ENCODE assay signal across 19 cellular contexts in genomic region chr6:39847216-39847615, GRCh38. TPM values are rescaled to one million over a fixed set of nuclear protein-coding genes. Genes with fewer than 3 reads are reported as not detected.
DNase-seq lines count a peak whose midpoint lies in the region; FAIRE-seq and TF ChIP-seq lines count a peak whose summit lies in the region.
"Had no signal": no experiment of that assay in that cellular context is flagged by ENCODE, and none has a peak within 500 bp of the region (broad histone marks: within the 10 kb centered on the region; RNA-seq: fewer than 3 reads in every experiment).

No MANE protein-coding gene starts in this region.

- no peaks in the 10 kb centered on the region for H3K36me3 ChIP-seq in brain microvascular endothelial cell (replicated peaks)
- no peaks in the 10 kb centered on the region for H3K36me3 ChIP-seq in small intestine (ENCODE audit: control insufficient read depth in 2 of 2, insufficient read depth in 2 of 2, low read length in 2 of 2)
- no peaks in the 10 kb centered on the region for H3K36me3 ChIP-seq in prostate gland
- H3K36me3 ChIP-seq: BLaER1 treated with 17β-estradiol and CSF1 and Interleukin-3, amounts not matched to agents 10 nM and 100 nM had no signal

- peak; percentile 20 for DNase-seq in brain microvascular endothelial cell
- peak; percentile 15 for DNase-seq in fibroblast of the aortic adventitia (ENCODE audit: low read depth)
- DNase-seq in midbrain (lab: John Stamatoyannopoulos, UW): peak; percentile 16
- DNase-seq in type B pancreatic cell (ENCODE audit: extremely low spot score, unreplicated experiment): no peak
- no peak for DNase-seq in NCI-H1694 (lab: John Stamatoyannopoulos, UW)
- DNase-seq in DMS53 treated with DMSO at 0.1 percent for 48 hours (lab: John Stamatoyannopoulos, UW; ENCODE audit: unreplicated experiment): no peak
- no peak for DNase-seq in small intestine
- no peak for DNase-seq in prostate gland (ENCODE audit: low spot score)
- DNase-seq: activated CD4-positive, CD25-positive, alpha-beta regulatory T cell; activated CD8-positive, alpha-beta memory T cell treated with anti-CD3 and anti-CD28 coated beads for 24 hours; activated gamma-delta T cell; dermis blood vessel endothelial cell; DMS153; NCI-H146; NCI-H446 had no signal

- H3K4me1 Mint-ChIP-seq in type B pancreatic cell (ENCODE audit: unreplicated experiment): peaks cover 11% of the 10 kb centered on the region

- H3K27me3 ChIP-seq in brain microvascular endothelial cell (replicated peaks) (no peaks in the 10 kb centered on the region), small intestine (ENCODE audit: control insufficient read depth in 2 of 2, insufficient read depth in 2 of 2, low read length in 2 of 2) (no peaks in the 10 kb centered on the region), prostate gland (replicated peaks; ENCODE audit: insufficient read depth) (no peaks in the 10 kb centered on the region)
- H3K27me3 ChIP-seq: BLaER1 treated with 17β-estradiol and CSF1 and Interleukin-3, amounts not matched to agents 10 nM and 100 nM had no signal

- TF ChIP-seq CTCF in brain microvascular endothelial cell (IDR thresholded peaks at IDR 0.05; ENCODE audit: low read depth, low read length, missing control alignments): no peak
- no peak for TF ChIP-seq CTCF in fibroblast of the aortic adventitia (IDR thresholded peaks at IDR 0.05; ENCODE audit: insufficient read depth, low read length)
- no peak for TF ChIP-seq CTCF in type B pancreatic cell (conservative IDR thresholded peaks at IDR 0.05)
- TF ChIP-seq CTCF in prostate gland (IDR thresholded peaks at IDR 0.05): no peak

- peaks cover 6% of the 10 kb centered on the region for H3K9me3 Mint-ChIP-seq in type B pancreatic cell
- H3K9me3 Mint-ChIP-seq: natural killer cell treated with Interleukin-12 subunit alpha and Interleukin-12 subunit beta and Interleukin-15 and Interleukin-18, amount 100 ng/mL, for 72 hours had no signal

- TF ChIP-seq POLR2A in prostate gland (IDR thresholded peaks at IDR 0.05): no peak

- H3K27ac ChIP-seq in brain microvascular endothelial cell (no peak overlapping the region), small intestine (ENCODE audit: low read depth in 1 of 2, low read length in 1 of 2) (peak overlapping the region in 1 of 2 donors; percentile 45), prostate gland (no peak overlapping the region)
- H3K27ac ChIP-seq: BLaER1 treated with 17β-estradiol and CSF1 and Interleukin-3, amounts not matched to agents 10 nM and 100 nM had no signal

- H3K4me1 ChIP-seq in small intestine (ENCODE audit: control insufficient read depth in 2 of 2, insufficient read depth in 1 of 2, low read depth in 1 of 2, low read length in 1 of 2) (no peaks in the 10 kb centered on the region), prostate gland (replicated peaks) (no peaks in the 10 kb centered on the region)

- 56 to 63% (median 59%) methylated on average over 10 of the region's 10 CpGs for WGBS in small intestine, 3 donors
- 53% methylated on average over 10 of the region's 10 CpGs for WGBS in prostate gland

- FAIRE-seq in small intestine (lab: Jason Lieb, UNC): no peak
- FAIRE-seq: astrocyte had no signal

- H3K27ac Mint-ChIP-seq in type B pancreatic cell: peak overlapping the region; percentile 19
- H3K27ac Mint-ChIP-seq: natural killer cell treated with Interleukin-12 subunit alpha and Interleukin-12 subunit beta and Interleukin-15 and Interleukin-18, amount 100 ng/mL, for 72 hours had no signal

- no peaks in the 10 kb centered on the region for H3K27me3 Mint-ChIP-seq in type B pancreatic cell

- H3K4me3 Mint-ChIP-seq in type B pancreatic cell: no peak overlapping the region
- H3K4me3 Mint-ChIP-seq: natural killer cell treated with Interleukin-12 subunit alpha and Interleukin-12 subunit beta and Interleukin-15 and Interleukin-18, amount 100 ng/mL, for 72 hours had no signal

- in situ Hi-C loops in brain microvascular endothelial cell (cut with HindIII; ENCODE audit: low pct_ligation_motif_present, low sequenced_read_pairs): no loop called here

- H3K4me3 ChIP-seq in brain microvascular endothelial cell (ENCODE audit: low read depth, low read length): no peak overlapping the region
- H3K4me3 ChIP-seq in fibroblast of the aortic adventitia (ENCODE audit: low read depth, low read length): no peak overlapping the region
- no peak overlapping the region for H3K4me3 ChIP-seq in small intestine (ENCODE audit: low read depth in 1 of 2, low read length in 2 of 2)
- H3K4me3 ChIP-seq in prostate gland: no peak overlapping the region
- H3K4me3 ChIP-seq: BLaER1 treated with 17β-estradiol and CSF1 and Interleukin-3, amounts not matched to agents 10 nM and 100 nM had no signal

- H3K36me3 Mint-ChIP-seq in type B pancreatic cell: no peaks in the 10 kb centered on the region
- H3K36me3 Mint-ChIP-seq: natural killer cell treated with Interleukin-12 subunit alpha and Interleukin-12 subunit beta and Interleukin-15 and Interleukin-18, amount 100 ng/mL, for 72 hours had no signal

- H3K9me3 ChIP-seq in small intestine (ENCODE audit: control insufficient read depth, low read depth): no peaks in the 10 kb centered on the region
- no peaks in the 10 kb centered on the region for H3K9me3 ChIP-seq in prostate gland
- H3K9me3 ChIP-seq: BLaER1 treated with 17β-estradiol and CSF1 and Interleukin-3, amounts not matched to agents 10 nM and 100 nM had no signal

- intact Hi-C loops in prostate gland (cut with DNase I): no loop called here

RNA-seq across cellular contexts. Expression of gene DAAM2, which starts 55.0 kb away (rescaled TPM):
- 3.4 and 11.5 TPM in 2 replicates for total RNA-seq in fibroblast of the aortic adventitia (ENCODE audit: low replicate concordance)
- total RNA-seq in type B pancreatic cell (ENCODE audit: low replicate concordance): 4.4 and 22.6 TPM in 2 replicates
- polyA plus RNA-seq in small intestine: 10 to 100 TPM in 1 of 3 donors, 1 to 10 TPM in 1, under 1 TPM in 1; 0.89 to 12.9 (median 7.0) TPM
- total RNA-seq in prostate gland: 10 to 100 TPM in 1 of 2 donors, 1 to 10 TPM in 1; 4.7 to 41.3 TPM
- total RNA-seq: natural killer cell treated with Interleukin-12 subunit alpha and Interleukin-12 subunit beta and Interleukin-15 and Interleukin-18, amount 100 ng/mL, for 72 hours; T-helper 2 cell treated with Interferon-gamma antibody and Interleukin-4, amounts not matched to agents 100 ng/mL and 5 ng/mL, for 36 hours had no signal

Comparison
In these comparisons a context has a peak if more than half of its experiments do, and no peak if none do; other contexts are left out.
1. DNase-seq: peak in brain microvascular endothelial cell (single experiment), fibroblast of the aortic adventitia (single experiment) and midbrain (single experiment); none in type B pancreatic cell (single experiment), NCI-H1694 (single experiment), DMS53 treated with DMSO at 0.1 percent for 48 hours (single experiment), small intestine (single experiment) and prostate gland (single experiment).